8 cellular contexts compared by ENCODE assay signal in the genomic region with DNA sequence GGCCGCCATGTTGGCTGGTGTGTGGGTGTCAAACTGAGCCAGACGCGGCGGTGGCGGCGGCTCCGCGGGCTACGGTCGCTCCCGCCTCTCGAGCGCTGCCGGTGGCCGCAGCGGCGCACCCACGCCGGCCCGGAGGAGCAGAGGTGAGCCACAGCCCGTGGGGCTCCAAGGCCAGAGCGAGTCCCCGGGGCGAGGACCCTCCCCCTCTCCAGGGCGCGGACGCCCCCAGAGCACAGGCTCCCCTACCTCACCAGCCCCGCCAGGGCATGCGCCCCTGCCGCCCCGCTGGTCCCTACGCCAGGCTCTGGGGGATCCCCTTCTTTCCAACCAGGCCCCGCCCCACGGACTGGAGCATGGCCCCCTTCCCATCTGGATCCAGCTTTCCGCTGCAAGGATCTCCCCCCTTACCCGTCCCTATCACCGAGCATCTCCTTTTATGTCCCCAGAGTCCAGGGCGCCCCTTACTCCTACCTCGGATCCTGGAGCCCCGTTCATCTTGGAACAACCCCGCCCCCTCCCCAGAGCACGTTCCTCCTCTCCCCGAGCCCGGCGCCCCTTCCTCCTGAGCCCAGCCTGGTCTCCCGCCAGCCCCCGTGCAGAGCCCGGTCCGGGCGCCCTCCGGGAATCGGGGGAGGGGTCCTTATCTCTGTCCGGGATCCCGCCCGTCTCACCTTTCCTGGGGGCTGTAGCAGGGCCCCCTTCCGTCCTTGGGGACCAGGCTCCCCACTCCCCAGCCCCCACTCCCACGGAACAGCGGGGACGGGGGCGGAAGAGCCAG. TPM values are rescaled to one million over a fixed set of nuclear protein-coding genes. Genes with fewer than 3 reads are reported as not detected.
A peak's percentile ranks its signal among the peaks of the same experiment; 100 is the strongest.
DNase-seq lines count a peak whose midpoint lies in the region; ATAC-seq and TF ChIP-seq lines count a peak whose summit lies in the region.

No MANE protein-coding gene starts in this region.

- WGBS in thyroid gland, 2 donors = 0 to 2% methylated on average over 21 to 29 of the region's 60 CpGs

- peaks cover 0 to 10% (median 4%) of the 10 kb centered on the region in 4 donors for H3K4me1 Mint-ChIP-seq in naive thymus-derived CD8-positive, alpha-beta T cell

- TF ChIP-seq POLR2A in GM19099 (IDR thresholded peaks at IDR 0.05; ENCODE audit: extremely low read depth, insufficient read length, low read depth) = peak; percentile 45
- peak in 1 of 2 donors; percentile 75 for TF ChIP-seq POLR2A in thyroid gland (IDR thresholded peaks at IDR 0.05)

- no peaks in the 10 kb centered on the region for H3K9me3 ChIP-seq in thyroid gland

- H3K4me3 ChIP-seq in AG09309 (ENCODE audit: control insufficient read depth, low read depth, low read length) (peak overlapping the region; percentile 100), epithelial cell of esophagus (ENCODE audit: low read length) (peak overlapping the region; percentile 92), thyroid gland (replicated peaks in 1 of 3) (peak overlapping the region; percentile 57 to 93 (median 83))

- H3K36me3 ChIP-seq in thyroid gland = no peaks in the 10 kb centered on the region

- H3K27ac Mint-ChIP-seq in naive thymus-derived CD8-positive, alpha-beta T cell = peak overlapping the region in 4 of 10 donors; percentile 28 to 72 (median 55)

- no peaks in the 10 kb centered on the region for H3K9me3 Mint-ChIP-seq in naive thymus-derived CD8-positive, alpha-beta T cell

- POLR2A ChIA-PET in naive thymus-derived CD8-positive, alpha-beta T cell (lab: Charles Lee) = interaction anchor here (1.3 kb wide), 2 partner anchors 10 to 140 kb away, joined by 4 to 5 read pairs; a partner anchor contains a TSS

- DNase-seq in AG09309 (ENCODE audit: low read depth) = no peak
- DNase-seq in activated CD4-positive, alpha-beta T cell treated with anti-CD3 and anti-CD28 coated beads for 48 hours = peak; percentile 41
- no peak for DNase-seq in epithelial cell of esophagus (ENCODE audit: low read depth)
- DNase-seq in naive thymus-derived CD8-positive, alpha-beta T cell = peak in 6 of 10 donors; percentile 4 to 67 (median 34)
- DNase-seq in thyroid gland = peak; percentile 33 to 59
- no peak for DNase-seq in AG08396 (ENCODE audit: low spot score)

- no peaks in the 10 kb centered on the region for H3K27me3 ChIP-seq in thyroid gland

- intact Hi-C loops in thyroid gland (cut with DNase I) = no loop called here

- H3K4me3 Mint-ChIP-seq in naive thymus-derived CD8-positive, alpha-beta T cell = peak overlapping the region; percentile 70 to 90 (median 82)

- ATAC-seq in HG03432 (IDR thresholded peaks at IDR 0.05; ENCODE audit: unreplicated experiment) = peak; percentile 73
- peak; percentile 0 to 66 for ATAC-seq in naive thymus-derived CD8-positive, alpha-beta T cell

- TF ChIP-seq CTCF in AG09309 (IDR thresholded peaks at IDR 0.05; ENCODE audit: control insufficient read depth, insufficient read depth, low read depth, low read length, missing control alignments) = no peak
- TF ChIP-seq CTCF in epithelial cell of esophagus (IDR thresholded peaks at IDR 0.05; ENCODE audit: insufficient read depth, low read depth, low read length, missing control alignments) = no peak
- peak in 2 of 6 experiments; percentile 18 to 41 for TF ChIP-seq CTCF in thyroid gland (IDR thresholded peaks at IDR 0.05)

- peaks cover 2 to 18% (median 5%) of the 10 kb centered on the region in 5 donors for H3K27me3 Mint-ChIP-seq in naive thymus-derived CD8-positive, alpha-beta T cell

- no peaks in the 10 kb centered on the region for H3K36me3 Mint-ChIP-seq in naive thymus-derived CD8-positive, alpha-beta T cell

- peaks cover 17 to 20% of the 10 kb centered on the region in 2 donors for H3K4me1 ChIP-seq in thyroid gland

- peak overlapping the region; percentile 83 to 94 (median 90) for H3K27ac ChIP-seq in thyroid gland

RNA-seq across cellular contexts. Expression of a gene that starts 0.4 kb away (rescaled TPM):
- 1 to 10 TPM; 6.1 to 6.5 TPM for total RNA-seq in naive thymus-derived CD8-positive, alpha-beta T cell
- 1 to 10 TPM; 1.3 to 3.7 (median 1.6) TPM for polyA plus RNA-seq in naive thymus-derived CD8-positive, alpha-beta T cell
- 10 to 100 TPM; 21.8 to 32.3 (median 24.7) TPM for total RNA-seq in thyroid gland

Comparison
In these comparisons a context has a peak if more than half of its experiments do, and no peak if none do; other contexts are left out.
1. DNase-seq: peak in activated CD4-positive, alpha-beta T cell treated with anti-CD3 and anti-CD28 coated beads for 48 hours (single experiment), naive thymus-derived CD8-positive, alpha-beta T cell (6 of 10) and thyroid gland (2 of 2); none in AG09309 (single experiment), epithelial cell of esophagus (single experiment) and AG08396 (single experiment).
2. Peak in every context shown above with its lines, with median percentiles within 50 percentile points of each other: H3K4me3 ChIP-seq.